7 cellular contexts compared by ENCODE assay signal in genomic region chr17:72810991-72811508, GRCh38.
"Had no signal": no experiment of that assay in that cellular context is flagged by ENCODE, and none has a peak within 500 bp of the region (broad histone marks: within the 10 kb centered on the region; RNA-seq: fewer than 3 reads in every experiment).

No MANE protein-coding gene starts in this region.

- ATAC-seq: K562 had no signal

- H3K27ac ChIP-seq: HL-60, KMS-11 had no signal

- DNase-seq: IMR-90, KBM-7, KG1 had no signal

- H3K4me2 ChIP-seq: KMS-11 had no signal

- H3K9ac ChIP-seq: KMS-11 had no signal

- FAIRE-seq: HTR-8/SVneo, K562 had no signal

- H3K4me3 ChIP-seq: K562 had no signal
